Comparison of ENCODE assay signal across 1 cellular context in genomic region chr13:24159921-24160324, GRCh38.
TF ChIP-seq lines count a peak whose summit lies in the region.

No MANE protein-coding gene starts in this region.

TF ChIP-seq in GM23338, 12 proteins besides CTCF, POLR2A, EP300 and RAD21 (continued from another document):
- TF ChIP-seq ZNF462 (CRISPR knock-in tag; IDR thresholded peaks at IDR 0.05) (no peak), EZH2 (IDR thresholded peaks at IDR 0.05; ENCODE audit: low read depth, unreplicated experiment) (no peak), STAT1 (IDR thresholded peaks at IDR 0.05; ENCODE audit: unreplicated experiment) (no peak), ZNF114 (CRISPR knock-in tag; IDR thresholded peaks at IDR 0.05) (no peak), POLR2AphosphoS5 (IDR thresholded peaks at IDR 0.05; ENCODE audit: low read depth) (no peak)
